Comparison of ENCODE assay signal across 1 cellular context in the genomic region with DNA sequence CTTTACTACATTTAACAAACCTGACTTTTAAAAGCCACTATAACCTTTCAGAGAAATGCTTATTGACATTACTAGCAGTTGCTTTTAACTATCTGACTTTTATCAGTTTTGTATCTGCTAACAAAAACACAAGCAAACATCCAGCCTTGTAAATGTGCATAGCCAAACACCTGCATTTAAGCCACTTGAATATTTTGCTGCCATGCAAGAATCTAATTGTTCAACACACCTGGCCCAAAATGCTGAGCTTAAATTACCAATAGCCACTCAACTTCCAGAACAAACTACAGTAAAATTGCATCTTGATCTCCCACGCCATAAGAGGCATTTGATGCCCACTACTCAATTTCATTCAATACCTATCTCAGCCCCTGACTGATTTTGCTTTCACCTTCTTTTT.
TF ChIP-seq lines count a peak whose summit lies in the region.

No MANE protein-coding gene starts in this region.

TF ChIP-seq in WTC11, 78 proteins besides CTCF, POLR2A, EP300 and RAD21 (continued from another document):
- TF ChIP-seq, protein P1, sequence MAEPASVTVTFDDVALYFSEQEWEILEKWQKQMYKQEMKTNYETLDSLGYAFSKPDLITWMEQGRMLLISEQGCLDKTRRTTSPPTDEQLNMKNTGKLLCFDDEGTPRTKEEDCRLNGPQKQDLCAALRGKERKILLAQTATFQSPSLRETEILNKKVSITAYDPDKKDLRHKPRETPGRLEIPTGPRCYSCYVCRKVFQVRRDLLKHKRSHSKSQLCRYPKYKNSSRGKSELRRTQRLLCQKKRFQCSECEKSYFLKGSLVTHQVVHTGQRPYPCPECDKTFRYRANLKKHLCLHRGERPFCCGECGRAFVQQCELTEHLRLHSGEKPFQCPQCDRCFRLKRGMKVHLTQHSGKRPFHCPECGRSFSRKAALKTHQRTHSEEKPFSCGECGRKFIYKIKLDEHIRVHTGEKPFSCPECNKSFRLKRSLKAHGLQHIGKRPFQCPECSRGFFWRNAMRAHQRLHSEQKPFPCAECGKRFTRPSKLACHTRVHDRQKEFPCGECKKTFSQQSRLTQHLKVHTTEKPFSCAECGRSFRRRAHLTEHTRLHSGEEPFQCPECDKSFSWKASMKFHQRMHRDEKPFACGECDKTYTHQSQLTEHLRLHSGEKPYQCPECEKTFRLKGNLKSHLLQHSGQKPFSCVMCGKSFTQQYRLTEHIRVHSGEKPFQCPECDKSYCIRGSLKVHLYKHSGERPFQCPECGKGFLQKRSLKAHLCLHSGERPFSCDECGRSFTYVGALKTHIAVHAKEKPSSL (CRISPR knock-in tag; conservative IDR thresholded peaks at IDR 0.05) = peak; percentile 50; the same call in 1 of the 2 replicates
- peak; percentile 76; the same call in 1 of the 2 replicates for TF ChIP-seq ZNF671 (CRISPR knock-in tag; IDR thresholded peaks at IDR 0.05)
- TF ChIP-seq KAT7 (CRISPR knock-in tag; IDR thresholded peaks at IDR 0.05; ENCODE audit: borderline replicate concordance) = no peak
- 0 out of 2 replicates have a peak, but pooled peaks have one; percentile 77 for TF ChIP-seq ZNF416 (CRISPR knock-in tag; IDR thresholded peaks at IDR 0.05)
- TF ChIP-seq, protein P2, sequence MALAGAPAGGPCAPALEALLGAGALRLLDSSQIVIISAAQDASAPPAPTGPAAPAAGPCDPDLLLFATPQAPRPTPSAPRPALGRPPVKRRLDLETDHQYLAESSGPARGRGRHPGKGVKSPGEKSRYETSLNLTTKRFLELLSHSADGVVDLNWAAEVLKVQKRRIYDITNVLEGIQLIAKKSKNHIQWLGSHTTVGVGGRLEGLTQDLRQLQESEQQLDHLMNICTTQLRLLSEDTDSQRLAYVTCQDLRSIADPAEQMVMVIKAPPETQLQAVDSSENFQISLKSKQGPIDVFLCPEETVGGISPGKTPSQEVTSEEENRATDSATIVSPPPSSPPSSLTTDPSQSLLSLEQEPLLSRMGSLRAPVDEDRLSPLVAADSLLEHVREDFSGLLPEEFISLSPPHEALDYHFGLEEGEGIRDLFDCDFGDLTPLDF (CRISPR knock-in tag; IDR thresholded peaks at IDR 0.05) = 0 out of 2 replicates have a peak, but pooled peaks have one; percentile 34
- TF ChIP-seq, protein P3, sequence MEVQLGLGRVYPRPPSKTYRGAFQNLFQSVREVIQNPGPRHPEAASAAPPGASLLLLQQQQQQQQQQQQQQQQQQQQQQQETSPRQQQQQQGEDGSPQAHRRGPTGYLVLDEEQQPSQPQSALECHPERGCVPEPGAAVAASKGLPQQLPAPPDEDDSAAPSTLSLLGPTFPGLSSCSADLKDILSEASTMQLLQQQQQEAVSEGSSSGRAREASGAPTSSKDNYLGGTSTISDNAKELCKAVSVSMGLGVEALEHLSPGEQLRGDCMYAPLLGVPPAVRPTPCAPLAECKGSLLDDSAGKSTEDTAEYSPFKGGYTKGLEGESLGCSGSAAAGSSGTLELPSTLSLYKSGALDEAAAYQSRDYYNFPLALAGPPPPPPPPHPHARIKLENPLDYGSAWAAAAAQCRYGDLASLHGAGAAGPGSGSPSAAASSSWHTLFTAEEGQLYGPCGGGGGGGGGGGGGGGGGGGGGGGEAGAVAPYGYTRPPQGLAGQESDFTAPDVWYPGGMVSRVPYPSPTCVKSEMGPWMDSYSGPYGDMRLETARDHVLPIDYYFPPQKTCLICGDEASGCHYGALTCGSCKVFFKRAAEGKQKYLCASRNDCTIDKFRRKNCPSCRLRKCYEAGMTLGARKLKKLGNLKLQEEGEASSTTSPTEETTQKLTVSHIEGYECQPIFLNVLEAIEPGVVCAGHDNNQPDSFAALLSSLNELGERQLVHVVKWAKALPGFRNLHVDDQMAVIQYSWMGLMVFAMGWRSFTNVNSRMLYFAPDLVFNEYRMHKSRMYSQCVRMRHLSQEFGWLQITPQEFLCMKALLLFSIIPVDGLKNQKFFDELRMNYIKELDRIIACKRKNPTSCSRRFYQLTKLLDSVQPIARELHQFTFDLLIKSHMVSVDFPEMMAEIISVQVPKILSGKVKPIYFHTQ (CRISPR knock-in tag; IDR thresholded peaks at IDR 0.05) = peak; percentile 75; the same call in 1 of the 2 replicates
- TF ChIP-seq NFATC4 (CRISPR knock-in tag; IDR thresholded peaks at IDR 0.05) = peak; percentile 88
- TF ChIP-seq EMX1 (CRISPR knock-in tag; IDR thresholded peaks at IDR 0.05) = peak; percentile 89
